1 cellular context compared by ENCODE assay signal in genomic region chr1:6261615-6261995, GRCh38.
A peak's percentile ranks its signal among the peaks of the same experiment; 100 is the strongest.
TF ChIP-seq lines count a peak whose summit lies in the region.

No MANE protein-coding gene starts in this region.

TF ChIP-seq in HEK293, 187 proteins besides CTCF, POLR2A, EP300 and RAD21 (continued from another document):
- TF ChIP-seq REST (tag by site-specific recombination; IDR thresholded peaks at IDR 0.05) (no peak), ZBTB26 (tag by site-specific recombination; optimal IDR thresholded peaks at IDR 0.05) (no peak), ZNF792 (tag by site-specific recombination; IDR thresholded peaks at IDR 0.05) (no peak), ZNF155 (tag by site-specific recombination; IDR thresholded peaks at IDR 0.05) (no peak), ZNF658 (tag by site-specific recombination; IDR thresholded peaks at IDR 0.05) (no peak), ZFP69B (tag by site-specific recombination; IDR thresholded peaks at IDR 0.05) (no peak), ZNF324 (tag by site-specific recombination; IDR thresholded peaks at IDR 0.05) (no peak), ZNF433 (tag by site-specific recombination; IDR thresholded peaks at IDR 0.05; ENCODE audit: low read depth) (no peak), WT1 (tag by site-specific recombination; IDR thresholded peaks at IDR 0.05) (peak; percentile 49; the same call in 1 of the 2 replicates), ZNF292 (tag by site-specific recombination; IDR thresholded peaks at IDR 0.05; ENCODE audit: borderline replicate concordance, low read depth) (no peak), SETDB1 (IDR thresholded peaks at IDR 0.05; ENCODE audit: insufficient read length, low read length) (no peak), SP3 (tag by site-specific recombination; IDR thresholded peaks at IDR 0.05) (peak; percentile 54), EGR2 (tag by site-specific recombination; IDR thresholded peaks at IDR 0.05; ENCODE audit: low read depth) (peak; percentile 25; the same call in 1 of the 2 replicates), ZNF549 (tag by site-specific recombination; IDR thresholded peaks at IDR 0.05) (no peak), ZNF513 (tag by site-specific recombination; IDR thresholded peaks at IDR 0.05) (no peak), SALL2 (tag by site-specific recombination; IDR thresholded peaks at IDR 0.05; ENCODE audit: borderline replicate concordance) (no peak), KLF8 (tag by site-specific recombination; IDR thresholded peaks at IDR 0.05) (no peak), ZNF510 (tag by site-specific recombination; IDR thresholded peaks at IDR 0.05; ENCODE audit: insufficient replicate concordance) (no peak), RBAK (tag by site-specific recombination; IDR thresholded peaks at IDR 0.05) (no peak), ZNF768 (tag by site-specific recombination; IDR thresholded peaks at IDR 0.05) (no peak), ZNF132 (tag by site-specific recombination; IDR thresholded peaks at IDR 0.05; ENCODE audit: borderline replicate concordance) (no peak), KLF1 (tag by site-specific recombination; IDR thresholded peaks at IDR 0.05) (peak; percentile 61; the same call in 1 of the 2 replicates), ZBTB1 (tag by site-specific recombination; IDR thresholded peaks at IDR 0.05) (no peak), ZNF280D (tag by site-specific recombination; IDR thresholded peaks at IDR 0.05) (no peak), ZIC2 (tag by site-specific recombination; IDR thresholded peaks at IDR 0.05) (peak; percentile 50; the same call in 1 of the 2 replicates), ZNF777 (tag by site-specific recombination; IDR thresholded peaks at IDR 0.05; ENCODE audit: borderline replicate concordance) (no peak), ZNF544 (tag by site-specific recombination; IDR thresholded peaks at IDR 0.05) (no peak), ZNF19 (tag by site-specific recombination; IDR thresholded peaks at IDR 0.05; ENCODE audit: low read depth) (no peak), ZNF677 (tag by site-specific recombination; IDR thresholded peaks at IDR 0.05) (no peak), HOXC10 (CRISPR knock-in tag; IDR thresholded peaks at IDR 0.05) (no peak), SCRT1 (tag by site-specific recombination; IDR thresholded peaks at IDR 0.05; ENCODE audit: borderline replicate concordance) (no peak), ZNF350 (tag by site-specific recombination; IDR thresholded peaks at IDR 0.05) (no peak), ZNF302 (tag by site-specific recombination; IDR thresholded peaks at IDR 0.05; ENCODE audit: low read depth) (no peak), ZNF114 (tag by site-specific recombination; IDR thresholded peaks at IDR 0.05) (no peak), ZNF473 (tag by site-specific recombination; IDR thresholded peaks at IDR 0.05) (no peak), GLI2 (tag by site-specific recombination; IDR thresholded peaks at IDR 0.05; ENCODE audit: borderline replicate concordance, low read depth) (no peak), ZSCAN4 (tag by site-specific recombination; IDR thresholded peaks at IDR 0.05) (no peak), ZBTB10 (tag by site-specific recombination; IDR thresholded peaks at IDR 0.05) (no peak), GLIS1 (tag by site-specific recombination; IDR thresholded peaks at IDR 0.05) (peak; percentile 71), ZNF843 (tag by site-specific recombination; IDR thresholded peaks at IDR 0.05) (no peak), SCRT2 (tag by site-specific recombination; IDR thresholded peaks at IDR 0.05) (no peak), ZNF366 (tag by site-specific recombination; conservative IDR thresholded peaks at IDR 0.05) (no peak), ZBTB44 (tag by site-specific recombination; IDR thresholded peaks at IDR 0.05) (no peak)
